ENCODE assay signal across 1 cellular context in the genomic region with DNA sequence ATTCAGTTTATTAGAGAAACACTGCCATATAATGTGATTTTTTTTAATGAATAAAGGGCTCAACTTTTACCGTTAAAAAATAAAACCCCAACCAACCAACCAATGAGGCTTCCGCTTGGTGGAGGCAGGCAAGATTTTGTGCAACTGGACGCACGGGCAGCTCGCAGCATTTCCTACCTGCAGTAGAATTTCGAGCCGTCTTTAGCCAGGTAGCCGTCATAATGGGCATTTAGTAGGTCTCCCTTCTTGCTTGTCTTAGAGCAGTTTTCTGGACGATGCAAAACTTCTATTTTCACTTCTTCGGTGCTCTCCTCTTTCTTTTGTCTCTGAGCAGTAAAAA.
TF ChIP-seq lines count a peak whose summit lies in the region.

No MANE protein-coding gene starts in this region.

TF ChIP-seq in endothelial cell of umbilical vein, 7 proteins besides CTCF, POLR2A, EP300 and RAD21:
- no peak for TF ChIP-seq EZH2 (IDR thresholded peaks at IDR 0.05; ENCODE audit: borderline replicate concordance, low read depth, low read length, severe bottlenecking)
